Comparison of ENCODE assay signal across 9 cellular contexts in genomic region chr18:47163241-47163640, GRCh38. TPM values are rescaled to one million over a fixed set of nuclear protein-coding genes. Genes with fewer than 3 reads are reported as not detected.
DNase-seq lines count a peak whose midpoint lies in the region; ATAC-seq and TF ChIP-seq lines count a peak whose summit lies in the region.
"Had no signal": no experiment of that assay in that cellular context is flagged by ENCODE, and none has a peak within 500 bp of the region (broad histone marks: within the 10 kb centered on the region; RNA-seq: fewer than 3 reads in every experiment).

No MANE protein-coding gene starts in this region.

- H4K20me1 ChIP-seq in fibroblast of lung (ENCODE audit: control insufficient read depth, extremely low read depth, insufficient read depth, low read length): no peaks in the 10 kb centered on the region

- peaks cover 67% of the 10 kb centered on the region for H3K79me2 ChIP-seq in fibroblast of lung (ENCODE audit: control insufficient read depth, insufficient read depth, low read length)

- peak; percentile 52 for DNase-seq in GM12865 (ENCODE audit: low read depth)
- peak; percentile 35 to 73 for DNase-seq in fibroblast of lung (ENCODE audit: low read depth in 2 of 2)
- no peak for DNase-seq in NCI-H1436 (lab: John Stamatoyannopoulos, UW)
- no peak for DNase-seq in mucosa of descending colon
- no peak for DNase-seq in DMS53 (lab: John Stamatoyannopoulos, UW)
- no peak for DNase-seq in NCI-H1436 treated with DMSO at 0.1 percent for 48 hours (lab: John Stamatoyannopoulos, UW)
- DNase-seq: sigmoid colon had no signal

- H3K4me2 ChIP-seq in fibroblast of lung (ENCODE audit: extremely low read depth, insufficient read depth, low read length): peak overlapping the region; percentile 41

- H3K9me3 ChIP-seq in fibroblast of lung (ENCODE audit: control insufficient read depth, insufficient read depth, low read depth, low read length) (no peaks in the 10 kb centered on the region), mucosa of descending colon (no peaks in the 10 kb centered on the region)
- H3K9me3 ChIP-seq: sigmoid colon had no signal

- peaks cover 2% of the 10 kb centered on the region for H3K4me1 ChIP-seq in fibroblast of lung (ENCODE audit: control insufficient read depth, extremely low read depth, insufficient read depth, low read length)
- H3K4me1 ChIP-seq in mucosa of descending colon (ENCODE audit: low read depth): no peaks in the 10 kb centered on the region

- no peak overlapping the region for H2AFZ ChIP-seq in fibroblast of lung (ENCODE audit: low read length)

- intact Hi-C loops in mucosa of descending colon (cut with DNase I, micrococcal nuclease): no loop called here

- H3K27me3 ChIP-seq in fibroblast of lung (ENCODE audit: control insufficient read depth, insufficient read depth, low read length): no peaks in the 10 kb centered on the region
- H3K27me3 ChIP-seq: sigmoid colon had no signal

- H3K4me3 ChIP-seq in GM12865 (ENCODE audit: low read depth, low read length): no peak overlapping the region
- peak overlapping the region in 2 of 4 experiments; percentile 26 to 39 for H3K4me3 ChIP-seq in fibroblast of lung (replicated peaks in 1 of 4; ENCODE audit: control extremely low read depth in 1 of 4, insufficient read depth in 1 of 4, low read depth in 3 of 4, low read length in 4 of 4)
- H3K4me3 ChIP-seq in mucosa of descending colon: no peak overlapping the region
- H3K4me3 ChIP-seq: sigmoid colon had no signal

- ATAC-seq in GM21447 (IDR thresholded peaks at IDR 0.05; ENCODE audit: unreplicated experiment): peak; percentile 78
- ATAC-seq in HG03442 (IDR thresholded peaks at IDR 0.05; ENCODE audit: unreplicated experiment): peak; percentile 76
- ATAC-seq in mucosa of descending colon: no peak

- no peak overlapping the region for H3K27ac ChIP-seq in fibroblast of lung (ENCODE audit: insufficient read depth, low read length)
- H3K27ac ChIP-seq: sigmoid colon had no signal

- H3K36me3 ChIP-seq in fibroblast of lung (ENCODE audit: control insufficient read depth, insufficient read depth, low read length): no peaks in the 10 kb centered on the region
- H3K36me3 ChIP-seq in mucosa of descending colon (ENCODE audit: low read depth): no peaks in the 10 kb centered on the region
- H3K36me3 ChIP-seq: sigmoid colon had no signal

- no peak for TF ChIP-seq CTCF in GM12865 (IDR thresholded peaks at IDR 0.05; ENCODE audit: insufficient read depth, low read depth, low read length, missing control alignments)
- no peak for TF ChIP-seq CTCF in fibroblast of lung (conservative IDR thresholded peaks at IDR 0.05 in 1 of 2, IDR thresholded peaks at IDR 0.05 in 1 of 2; ENCODE audit: low read depth in 1 of 2, low read length in 2 of 2)
- no peak for TF ChIP-seq CTCF in mucosa of descending colon (IDR thresholded peaks at IDR 0.05)

- H3K9ac ChIP-seq in fibroblast of lung (ENCODE audit: insufficient read depth, low read length): no peak overlapping the region

RNA-seq across cellular contexts. Expression of gene IER3IP1, which starts 12.9 kb away (rescaled TPM):
- total RNA-seq in fibroblast of lung (26.2 and 47.9 TPM in 2 replicates), mucosa of descending colon (10 to 100 TPM in 1 of 3 donors, 1 to 10 TPM in 2; 9.4 to 10.6 (median 9.7) TPM)
- 22.1 and 26.2 TPM in 2 replicates for polyA plus RNA-seq in fibroblast of lung
- 32.1 and 34.0 TPM in 2 replicates for polyA plus RNA-seq in fibroblast of lung (2012)
- polyA minus RNA-seq in fibroblast of lung (ENCODE audit: low replicate concordance): 0.94 and 5.4 TPM in 2 replicates

RNA-seq across cellular contexts. Expression of gene HDHD2, which starts 12.9 kb away (rescaled TPM):
- total RNA-seq in fibroblast of lung (15.0 and 15.7 TPM in 2 replicates), mucosa of descending colon (10 to 100 TPM; 33.8 to 45.7 (median 37.1) TPM)
- polyA plus RNA-seq in fibroblast of lung: 9.8 and 14.2 TPM in 2 replicates
- 23.0 and 30.2 TPM in 2 replicates for polyA plus RNA-seq in fibroblast of lung (2012)
- 1.9 and 13.9 TPM in 2 replicates for polyA minus RNA-seq in fibroblast of lung (ENCODE audit: low replicate concordance)

Comparison
In these comparisons a context has a peak if more than half of its experiments do, and no peak if none do; other contexts are left out.
1. DNase-seq: peak in GM12865 (single experiment) and fibroblast of lung (2 of 2); none in NCI-H1436 (single experiment), mucosa of descending colon (0 of 3), DMS53 (single experiment) and NCI-H1436 treated with DMSO at 0.1 percent for 48 hours (single experiment).